In the genomic region with DNA sequence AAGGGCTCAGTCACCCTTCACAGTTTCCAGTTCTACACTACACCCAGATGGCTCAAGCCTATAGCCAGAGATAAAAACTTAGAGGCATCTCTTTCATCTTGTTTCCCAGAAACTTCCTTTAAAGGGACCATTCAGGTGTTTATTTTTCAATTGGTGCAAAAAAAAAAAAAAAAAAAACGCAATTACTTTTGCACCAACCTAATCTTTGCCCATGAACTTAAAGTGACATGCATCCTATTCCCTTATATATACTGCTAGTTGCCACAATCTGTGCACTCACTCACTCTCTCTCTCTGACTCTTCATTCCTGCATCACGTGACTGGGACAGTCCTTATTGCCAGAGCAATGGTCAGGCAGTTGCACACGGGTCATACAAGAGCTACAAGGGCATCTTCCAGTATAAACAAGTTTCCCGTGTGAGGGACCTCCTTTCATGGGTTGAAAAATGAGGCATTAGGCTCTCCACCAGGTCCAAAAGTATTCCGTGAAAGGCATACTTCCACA, we compare ENCODE assay signal across 31 cellular contexts.
"Had no signal": no experiment of that assay in that cellular context is flagged by ENCODE, and none has a peak within 500 bp of the region (broad histone marks: within the 10 kb centered on the region; RNA-seq: fewer than 3 reads in every experiment).

No MANE protein-coding gene starts in this region.

- H3K27me3 ChIP-seq: adrenal gland, body of pancreas, brain microvascular endothelial cell, breast epithelium had no signal

- H3K27ac ChIP-seq: adrenal gland, body of pancreas, brain microvascular endothelial cell, breast epithelium, VCaP had no signal

- H3K4me3 ChIP-seq: adrenal gland, body of pancreas, breast epithelium had no signal

- ATAC-seq: activated CD8-positive, alpha-beta T cell treated with anti-CD3 and anti-CD28 coated beads for 36 hours; activated naive CD4-positive, alpha-beta T cell treated with anti-CD3 and anti-CD28 coated beads, Interleukin-2, amount 50 U/mL, for 72 hours; activated T-cell treated with anti-CD3 and anti-CD28 coated beads, Interleukin-2, amount 50 U/mL, for 4 hours; activated T-cell treated with anti-CD3 and anti-CD28 coated beads, Interleukin-2, amount 50 U/mL, for 72 hours; activated T-helper 17 cell treated with anti-CD3 and anti-CD28 coated beads, Interleukin-2, amount 50 U/mL, for 72 hours; body of pancreas had no signal

- H3K36me3 ChIP-seq: adrenal gland, brain microvascular endothelial cell, breast epithelium had no signal

- DNase-seq: activated B cell treated with CpG ODN at 0.5 μM for 24 hours; activated CD4-positive, alpha-beta memory T cell treated with anti-CD3 and anti-CD28 coated beads for 36 hours; activated CD4-positive, alpha-beta T cell treated with anti-CD3 and anti-CD28 coated beads for 4 hours; activated CD4-positive, alpha-beta T cell treated with anti-CD3 and anti-CD28 coated beads, Interleukin-2, amount 10 ng/mL, durations not matched to agents 24 days and 14 days; activated CD4-positive, alpha-beta T cell treated with anti-CD3 and anti-CD28 coated beads, Interleukin-2, amount 50 U/mL, for 1 hour; activated CD4-positive, alpha-beta T cell treated with anti-CD3 and anti-CD28 coated beads, Interleukin-2, amount 50 U/mL, for 4 hours; activated CD4-positive, CD25-positive, alpha-beta regulatory T cell treated with anti-CD3 and anti-CD28 coated beads, Interleukin-2, amount 50 U/mL, for 72 hours; activated CD8-positive, alpha-beta memory T cell treated with anti-CD3 and anti-CD28 coated beads, Interleukin-2, amount 50 U/mL, for 4 hours; activated CD8-positive, alpha-beta T cell treated with anti-CD3 and anti-CD28 coated beads for 36 hours; activated effector memory CD4-positive, alpha-beta T cell treated with anti-CD3 and anti-CD28 coated beads, Interleukin-2, amount 50 U/mL, for 16 hours; activated gamma-delta T cell treated with Interleukin-2 at 50 U/mL for 16 hours; activated naive CD4-positive, alpha-beta T cell; activated naive CD4-positive, alpha-beta T cell treated with anti-CD3 and anti-CD28 coated beads for 36 hours; activated naive CD4-positive, alpha-beta T cell treated with anti-CD3 and anti-CD28 coated beads, Interleukin-2, amount 50 U/mL, for 16 hours; activated naive CD8-positive, alpha-beta T cell treated with anti-CD3 and anti-CD28 coated beads for 36 hours; activated T-cell treated with anti-CD3 and anti-CD28 coated beads for 4 hours; activated T-cell treated with anti-CD3 and anti-CD28 coated beads, Interleukin-2, amount 50 U/mL, for 1 hour; activated T-cell treated with anti-CD3 and anti-CD28 coated beads, Interleukin-2, amount 50 U/mL, for 4 hours; activated T-cell treated with anti-CD3 and anti-CD28 coated beads, Interleukin-2, amount 50 U/mL, for 72 hours; adrenal gland; amniotic stem cell; aorta; body of pancreas; brain microvascular endothelial cell; central memory CD4-positive, alpha-beta T cell; T-helper 2 cell; T-helper 9 cell had no signal

- H3K4me1 ChIP-seq: adrenal gland, body of pancreas, breast epithelium had no signal

- H3K9me3 ChIP-seq: adrenal gland, body of pancreas, breast epithelium had no signal
